1 cellular context compared by ENCODE assay signal in the genomic region with DNA sequence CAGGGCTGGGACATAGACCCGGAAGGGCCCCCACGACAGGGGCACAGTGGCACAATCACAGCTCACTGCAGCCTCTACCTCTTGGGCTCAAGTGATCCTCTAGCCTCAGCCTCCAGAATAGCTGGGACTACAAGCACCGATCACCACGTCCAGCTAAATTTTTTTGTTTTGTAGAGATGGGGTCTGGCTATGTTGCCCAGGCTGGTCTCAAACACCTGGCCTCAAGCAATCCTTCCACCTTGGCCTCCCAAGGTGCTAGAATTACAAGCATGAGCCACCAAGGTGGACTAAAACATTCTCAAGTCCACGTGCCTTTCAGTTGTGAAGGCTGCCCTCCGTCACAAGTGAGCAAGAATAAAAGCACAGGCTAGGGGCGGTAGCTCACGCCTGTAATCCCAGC.
TF ChIP-seq lines count a peak whose summit lies in the region.

No MANE protein-coding gene starts in this region.

TF ChIP-seq in K562, 482 proteins besides CTCF, POLR2A, EP300 and RAD21:
- TF ChIP-seq SPI1 (IDR thresholded peaks at IDR 0.05; ENCODE audit: borderline replicate concordance, low read depth, low read length), result no peak
- 0 out of 2 replicates have a peak, but pooled peaks have one; percentile 60 for TF ChIP-seq ZNF217 (CRISPR knock-in tag; IDR thresholded peaks at IDR 0.05)
- peak; percentile 100 for TF ChIP-seq ZNF121 (CRISPR knock-in tag; conservative IDR thresholded peaks at IDR 0.05)
- TF ChIP-seq RBM25 (IDR thresholded peaks at IDR 0.05; ENCODE audit: low read depth, low read length, severe bottlenecking), result peak; percentile 51
- 0 out of 2 replicates have a peak, but pooled peaks have one; percentile 36 for TF ChIP-seq ZC3H4 (CRISPR knock-in tag; IDR thresholded peaks at IDR 0.05; ENCODE audit: borderline replicate concordance)
- no peak for TF ChIP-seq ZNF143 (CRISPR knock-in tag; IDR thresholded peaks at IDR 0.05)
- 0 out of 4 replicates have a peak, but pooled peaks of 1 of the 2 experiments have one; percentile 8 for TF ChIP-seq KDM1A (IDR thresholded peaks at IDR 0.05)
- peak; percentile 71 for TF ChIP-seq BCOR (IDR thresholded peaks at IDR 0.05)
- no peak for TF ChIP-seq CREB1 (IDR thresholded peaks at IDR 0.05)
- TF ChIP-seq CREB1 (CRISPR knock-in tag; IDR thresholded peaks at IDR 0.05), result no peak
- no peak for TF ChIP-seq TARDBP (IDR thresholded peaks at IDR 0.05)
- TF ChIP-seq, protein P1, sequence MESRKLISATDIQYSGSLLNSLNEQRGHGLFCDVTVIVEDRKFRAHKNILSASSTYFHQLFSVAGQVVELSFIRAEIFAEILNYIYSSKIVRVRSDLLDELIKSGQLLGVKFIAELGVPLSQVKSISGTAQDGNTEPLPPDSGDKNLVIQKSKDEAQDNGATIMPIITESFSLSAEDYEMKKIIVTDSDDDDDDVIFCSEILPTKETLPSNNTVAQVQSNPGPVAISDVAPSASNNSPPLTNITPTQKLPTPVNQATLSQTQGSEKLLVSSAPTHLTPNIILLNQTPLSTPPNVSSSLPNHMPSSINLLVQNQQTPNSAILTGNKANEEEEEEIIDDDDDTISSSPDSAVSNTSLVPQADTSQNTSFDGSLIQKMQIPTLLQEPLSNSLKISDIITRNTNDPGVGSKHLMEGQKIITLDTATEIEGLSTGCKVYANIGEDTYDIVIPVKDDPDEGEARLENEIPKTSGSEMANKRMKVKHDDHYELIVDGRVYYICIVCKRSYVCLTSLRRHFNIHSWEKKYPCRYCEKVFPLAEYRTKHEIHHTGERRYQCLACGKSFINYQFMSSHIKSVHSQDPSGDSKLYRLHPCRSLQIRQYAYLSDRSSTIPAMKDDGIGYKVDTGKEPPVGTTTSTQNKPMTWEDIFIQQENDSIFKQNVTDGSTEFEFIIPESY (CRISPR knock-in tag; IDR thresholded peaks at IDR 0.05), result peak; percentile 75
- TF ChIP-seq ZNF551 (CRISPR knock-in tag; IDR thresholded peaks at IDR 0.05), result no peak
- peak; percentile 75; the same call in 1 of the 2 replicates for TF ChIP-seq TSC22D4 (tag; IDR thresholded peaks at IDR 0.05)
- TF ChIP-seq, protein P2, sequence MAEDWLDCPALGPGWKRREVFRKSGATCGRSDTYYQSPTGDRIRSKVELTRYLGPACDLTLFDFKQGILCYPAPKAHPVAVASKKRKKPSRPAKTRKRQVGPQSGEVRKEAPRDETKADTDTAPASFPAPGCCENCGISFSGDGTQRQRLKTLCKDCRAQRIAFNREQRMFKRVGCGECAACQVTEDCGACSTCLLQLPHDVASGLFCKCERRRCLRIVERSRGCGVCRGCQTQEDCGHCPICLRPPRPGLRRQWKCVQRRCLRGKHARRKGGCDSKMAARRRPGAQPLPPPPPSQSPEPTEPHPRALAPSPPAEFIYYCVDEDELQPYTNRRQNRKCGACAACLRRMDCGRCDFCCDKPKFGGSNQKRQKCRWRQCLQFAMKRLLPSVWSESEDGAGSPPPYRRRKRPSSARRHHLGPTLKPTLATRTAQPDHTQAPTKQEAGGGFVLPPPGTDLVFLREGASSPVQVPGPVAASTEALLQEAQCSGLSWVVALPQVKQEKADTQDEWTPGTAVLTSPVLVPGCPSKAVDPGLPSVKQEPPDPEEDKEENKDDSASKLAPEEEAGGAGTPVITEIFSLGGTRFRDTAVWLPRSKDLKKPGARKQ (CRISPR knock-in tag; IDR thresholded peaks at IDR 0.05), result no peak
